Comparison of ENCODE assay signal across 8 cellular contexts in the genomic region with DNA sequence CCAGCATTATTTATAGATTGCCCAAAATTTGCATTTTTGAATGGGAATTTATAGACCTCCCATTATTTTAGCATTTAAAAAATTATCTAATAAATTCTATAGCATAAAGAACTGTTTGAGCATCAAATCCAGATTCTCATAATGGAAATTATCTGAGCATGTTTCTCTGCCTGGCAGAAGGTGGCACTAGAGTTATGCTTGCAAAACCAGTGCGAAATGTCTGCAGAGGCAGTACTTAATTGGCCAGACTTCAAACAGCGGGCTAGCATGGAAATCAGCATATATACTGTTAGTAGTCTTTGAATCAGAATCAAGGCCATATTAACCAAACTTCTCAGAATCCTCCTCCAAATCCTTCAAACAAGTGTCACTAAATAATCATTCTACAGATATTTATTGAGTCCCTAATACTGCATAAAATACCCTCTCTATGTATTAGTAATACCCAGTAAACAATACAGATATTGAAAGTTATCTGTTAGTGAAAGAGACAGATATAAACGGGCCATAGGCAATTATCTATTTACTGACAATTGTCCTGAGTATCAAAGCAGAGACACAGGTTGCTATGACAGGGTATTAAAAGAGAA.
A peak's percentile ranks its signal among the peaks of the same experiment; 100 is the strongest.
DNase-seq lines count a peak whose midpoint lies in the region; ATAC-seq and TF ChIP-seq lines count a peak whose summit lies in the region.

No MANE protein-coding gene starts in this region.

- intact Hi-C loops in left ventricle myocardium inferior (cut with micrococcal nuclease) (loop anchor here (5.0 kb wide), 1 partner anchor 243 kb away; no protein-coding TSS in a partner anchor), gastrocnemius medialis (cut with DNase I; ENCODE audit: low total_unique reads) (no loop called here)

- TF ChIP-seq POLR2A in gastrocnemius medialis (IDR thresholded peaks at IDR 0.05): no peak

- H3K27me3 ChIP-seq in WERI-Rb-1 (ENCODE audit: insufficient read depth, low read depth, severe bottlenecking) (no peaks in the 10 kb centered on the region), left ventricle myocardium inferior (ENCODE audit: low read depth) (no peaks in the 10 kb centered on the region), gastrocnemius medialis (no peaks in the 10 kb centered on the region)

- CTCF ChIA-PET in AG04449 (lab: Yijun Ruan, JAX): interaction anchor here (0.7 to 6.0 kb wide), 9 partner anchors 10 to 867 kb away, joined by 3 to 64 read pairs (median 5); no protein-coding TSS in a partner anchor

- ATAC-seq in GM18511 (IDR thresholded peaks at IDR 0.05; ENCODE audit: unreplicated experiment) (peak; percentile 41), gastrocnemius medialis (no peak), HG03460 (IDR thresholded peaks at IDR 0.05; ENCODE audit: unreplicated experiment) (no peak)

- no peak overlapping the region for H3K4me3 ChIP-seq in AG04449 (ENCODE audit: low read depth, low read length)
- H3K4me3 ChIP-seq in WERI-Rb-1 (ENCODE audit: low read depth, low read length): no peak overlapping the region
- no peak overlapping the region for H3K4me3 ChIP-seq in left ventricle myocardium inferior
- H3K4me3 ChIP-seq in gastrocnemius medialis: no peak overlapping the region

- TF ChIP-seq CTCF in AG04449 (IDR thresholded peaks at IDR 0.05; ENCODE audit: insufficient read depth, low read length, missing control alignments): peak; percentile 81
- TF ChIP-seq CTCF in WERI-Rb-1 (IDR thresholded peaks at IDR 0.05; ENCODE audit: low read depth, low read length): peak; percentile 78
- peak; percentile 79 for TF ChIP-seq CTCF in left ventricle myocardium inferior (IDR thresholded peaks at IDR 0.05; ENCODE audit: borderline replicate concordance)
- peak in 3 of 5 experiments; percentile 16 to 52 (median 47) for TF ChIP-seq CTCF in gastrocnemius medialis (IDR thresholded peaks at IDR 0.05 in 4 of 5, conservative IDR thresholded peaks at IDR 0.05 in 1 of 5)

- in situ Hi-C loops in gastrocnemius medialis (cut with MboI; ENCODE audit: low sequenced_read_pairs in 4 of 4): loop anchor here (10.0 to 25.0 kb wide), 4 partner anchors 213 to 863 kb away; no protein-coding TSS in a partner anchor

- no peaks in the 10 kb centered on the region for H3K36me3 ChIP-seq in WERI-Rb-1
- H3K36me3 ChIP-seq in left ventricle myocardium inferior: no peaks in the 10 kb centered on the region
- no peaks in the 10 kb centered on the region for H3K36me3 ChIP-seq in gastrocnemius medialis

- DNase-seq in AG04449 (ENCODE audit: low read depth, low spot score): peak; percentile 70
- DNase-seq in NCI-H146 treated with DMSO at 0.1 percent for 48 hours (lab: John Stamatoyannopoulos, UW; ENCODE audit: unreplicated experiment): peak; percentile 43
- peak; percentile 47 for DNase-seq in WERI-Rb-1
- no peak for DNase-seq in left ventricle myocardium inferior
- DNase-seq in gastrocnemius medialis: peak in 1 of 2 donors; percentile 7
- no peak for DNase-seq in UCSD-AML1 (lab: John Stamatoyannopoulos, UW; ENCODE audit: unreplicated experiment)

- H3K9me3 ChIP-seq in WERI-Rb-1 (ENCODE audit: severe bottlenecking) (no peaks in the 10 kb centered on the region), left ventricle myocardium inferior (replicated peaks) (no peaks in the 10 kb centered on the region), gastrocnemius medialis (no peaks in the 10 kb centered on the region)

- POLR2A ChIA-PET in AG04449 (lab: Yijun Ruan, JAX): no interaction called here

- H3K27ac ChIP-seq in WERI-Rb-1 (no peak overlapping the region), left ventricle myocardium inferior (replicated peaks) (no peak overlapping the region), gastrocnemius medialis (no peak overlapping the region)

- H3K4me1 ChIP-seq in left ventricle myocardium inferior: peaks cover 15% of the 10 kb centered on the region
- no peaks in the 10 kb centered on the region for H3K4me1 ChIP-seq in gastrocnemius medialis

Comparison
In these comparisons a context has a peak if more than half of its experiments do, and no peak if none do; other contexts are left out.
1. DNase-seq: peak in AG04449 (single experiment), NCI-H146 treated with DMSO at 0.1 percent for 48 hours (single experiment) and WERI-Rb-1 (single experiment); none in left ventricle myocardium inferior (single experiment) and UCSD-AML1 (single experiment).
2. Peak in every context shown above with its lines, with median percentiles within 50 percentile points of each other: CTCF ChIP-seq.